In the genomic region with DNA sequence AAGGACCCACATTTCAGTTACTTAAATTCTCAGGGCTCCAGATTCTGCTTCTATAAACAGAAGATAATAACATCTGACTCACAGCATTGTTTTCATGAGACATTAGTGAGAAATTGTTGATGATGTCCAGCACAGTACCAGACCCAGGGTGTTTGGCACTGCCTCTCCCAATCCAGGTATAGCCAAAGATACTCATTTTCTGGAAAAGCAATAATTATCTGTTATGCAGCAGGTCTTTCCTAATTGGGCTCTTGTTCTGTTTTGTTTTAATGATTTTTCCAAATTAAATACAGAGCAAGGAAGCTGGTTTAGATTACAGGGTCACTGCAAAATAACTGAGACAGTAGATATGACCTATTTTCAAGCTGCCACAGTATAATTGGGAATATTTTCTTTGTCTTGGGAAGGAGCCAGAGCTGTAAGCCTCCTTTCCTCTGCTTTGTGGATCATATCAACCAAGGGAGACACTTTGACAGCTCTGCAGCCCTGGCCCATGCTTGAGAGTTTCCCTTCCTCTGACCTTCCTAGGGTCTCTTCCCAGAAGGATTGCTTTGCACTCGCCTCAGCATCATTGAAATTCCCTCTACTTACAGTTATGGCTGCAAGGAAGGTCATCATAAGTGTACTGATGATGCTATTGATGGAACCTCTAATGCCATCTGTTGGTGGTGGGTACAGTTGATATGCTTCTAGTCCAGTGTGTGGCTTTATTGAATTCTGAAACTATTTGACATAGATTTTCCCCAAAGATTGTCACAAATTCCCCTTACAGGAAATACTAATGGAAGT, we compare ENCODE assay signal across 1 cellular context.
TF ChIP-seq lines count a peak whose summit lies in the region.

No MANE protein-coding gene starts in this region.

TF ChIP-seq in SK-N-SH treated with all-trans-retinoic acid at 6 μM for 48 hours, 23 proteins besides CTCF, POLR2A, EP300 and RAD21 (continued from another document):
- TF ChIP-seq CSRNP3 (CRISPR knock-in tag; IDR thresholded peaks at IDR 0.05), result peak; percentile 74; the same call in 1 of the 2 replicates
